In the genomic region with DNA sequence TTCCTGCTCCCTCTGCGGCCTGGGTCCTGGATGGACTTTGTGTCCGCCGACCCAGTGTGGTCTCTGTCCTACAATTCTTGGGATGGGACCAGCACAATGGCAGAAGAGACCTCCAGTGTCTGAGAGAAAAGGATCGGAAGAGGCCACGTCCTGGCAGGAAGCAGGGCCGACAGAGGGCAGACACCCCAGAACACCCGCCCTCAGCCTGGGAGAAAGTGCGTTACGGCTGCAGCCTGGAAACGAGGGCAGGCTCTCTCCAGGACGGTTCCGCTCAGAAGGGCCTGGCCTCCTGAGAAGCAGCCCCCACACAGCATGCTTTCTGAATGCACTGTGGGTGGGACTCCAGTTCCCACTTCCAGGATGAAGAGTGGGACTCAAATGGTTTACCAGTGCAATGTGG, we compare ENCODE assay signal across 13 cellular contexts. TPM values are rescaled to one million over a fixed set of nuclear protein-coding genes. Genes with fewer than 3 reads are reported as not detected.
A peak's percentile ranks its signal among the peaks of the same experiment; 100 is the strongest.
DNase-seq lines count a peak whose midpoint lies in the region; ATAC-seq and TF ChIP-seq lines count a peak whose summit lies in the region.
"Had no signal": no experiment of that assay in that cellular context is flagged by ENCODE, and none has a peak within 500 bp of the region (broad histone marks: within the 10 kb centered on the region; RNA-seq: fewer than 3 reads in every experiment).

No MANE protein-coding gene starts in this region.

- peaks cover 50% of the 10 kb centered on the region for H3K36me3 Mint-ChIP-seq in brain

- no peak overlapping the region for H2AFZ ChIP-seq in DND-41 (ENCODE audit: low read depth, low read length)

- ATAC-seq in DND-41 (ENCODE audit: insufficient read depth, low read depth) (no peak), lower lobe of right lung (no peak)
- ATAC-seq: activated CD8-positive, alpha-beta memory T cell treated with anti-CD3 and anti-CD28 coated beads, Interleukin-2, amount 10 ng/mL, durations not matched to agents 7 days and 5 days had no signal

- no peak for DNase-seq in DND-41
- DNase-seq in lower lobe of right lung: no peak
- no peak for DNase-seq in SHP77 treated with DMSO at 0.1 percent for 48 hours (lab: John Stamatoyannopoulos, UW)
- DNase-seq in stimulated activated CD4-positive, alpha-beta T cell treated with anti-CD3 and anti-CD28 coated beads, Interleukin-1b, Interleukin-23, amount 100 ng/mL, for 48 hours: no peak
- DNase-seq in HuH-7 (ENCODE audit: low spot score): no peak
- no peak for DNase-seq in Ammon's horn (ENCODE audit: low spot score)
- DNase-seq: activated CD8-positive, alpha-beta memory T cell treated with anti-CD3 and anti-CD28 coated beads, Interleukin-2, amount 10 ng/mL, durations not matched to agents 7 days and 5 days; activated naive CD8-positive, alpha-beta T cell treated with anti-CD3 and anti-CD28 coated beads, Interleukin-2, amount 10 ng/mL, durations not matched to agents 7 days and 5 days; DMS 273 treated with DMSO at 0.1 percent for 48 hours; NCI-H2171 treated with DMSO at 0.1 percent for 48 hours had no signal

- peaks cover 2% of the 10 kb centered on the region; the same call in 1 of the 2 replicates for H3K4me1 ChIP-seq in DND-41 (ENCODE audit: insufficient read depth, low read length)
- peaks cover 7% of the 10 kb centered on the region for H3K4me1 ChIP-seq in lower lobe of right lung
- peaks cover 38 to 68% (median 63%) of the 10 kb centered on the region in 3 donors for H3K4me1 ChIP-seq in skeletal muscle tissue (ENCODE audit: control insufficient read depth in 3 of 3, insufficient read depth in 3 of 3, low read length in 3 of 3)

- H3K9ac ChIP-seq in DND-41 (ENCODE audit: low read depth, low read length) (no peak overlapping the region), skeletal muscle tissue (ENCODE audit: low read depth in 1 of 3, low read length in 3 of 3) (peak overlapping the region in 1 of 3 donors; percentile 16)

- peaks cover 23% of the 10 kb centered on the region for H4K20me1 ChIP-seq in DND-41 (ENCODE audit: insufficient read depth, low read length)

- H3K4me1 Mint-ChIP-seq in brain: peaks cover 7% of the 10 kb centered on the region
- H3K4me1 Mint-ChIP-seq: activated CD8-positive, alpha-beta memory T cell treated with anti-CD3 and anti-CD28 coated beads, Interleukin-2, amount 10 ng/mL, durations not matched to agents 7 days and 5 days had no signal

- H3K79me2 ChIP-seq in DND-41 (ENCODE audit: insufficient read depth, low read length): no peaks in the 10 kb centered on the region

- H3K4me3 Mint-ChIP-seq in brain: no peak overlapping the region
- H3K4me3 Mint-ChIP-seq: activated CD8-positive, alpha-beta memory T cell treated with anti-CD3 and anti-CD28 coated beads, Interleukin-2, amount 10 ng/mL, durations not matched to agents 7 days and 5 days; activated naive CD8-positive, alpha-beta T cell treated with anti-CD3 and anti-CD28 coated beads, Interleukin-2, amount 10 ng/mL, durations not matched to agents 7 days and 5 days had no signal

- H3K36me3 ChIP-seq in DND-41 (ENCODE audit: insufficient read depth, low read length) (peaks cover 46% of the 10 kb centered on the region), lower lobe of right lung (peaks cover 61% of the 10 kb centered on the region), skeletal muscle tissue (ENCODE audit: control insufficient read depth in 3 of 3, insufficient read depth in 3 of 3, low read length in 3 of 3) (peaks cover 46 to 56% (median 49%) of the 10 kb centered on the region in 3 donors)

- H3K4me3 ChIP-seq in DND-41 (ENCODE audit: low read depth in 1 of 2, low read length in 2 of 2): no peak overlapping the region
- no peak overlapping the region for H3K4me3 ChIP-seq in lower lobe of right lung
- H3K4me3 ChIP-seq in skeletal muscle tissue (ENCODE audit: low read length in 3 of 3): no peak overlapping the region

- H3K27me3 Mint-ChIP-seq in brain: peaks cover 6% of the 10 kb centered on the region

- H3K27ac ChIP-seq in DND-41 (ENCODE audit: low read length) (0 out of 2 replicates have a peak overlapping the region, but pooled peaks have one; percentile 14), lower lobe of right lung (peak overlapping the region; percentile 53), skeletal muscle tissue (ENCODE audit: low read depth, low read length) (peak overlapping the region; percentile 62)

- intact Hi-C loops in lower lobe of right lung (cut with DNase I): no loop called here

- TF ChIP-seq CTCF in DND-41 (IDR thresholded peaks at IDR 0.05; ENCODE audit: borderline replicate concordance, extremely low read depth, low read length, poor library complexity, severe bottlenecking) (no peak), brain (conservative IDR thresholded peaks at IDR 0.05) (no peak), lower lobe of right lung (IDR thresholded peaks at IDR 0.05) (no peak)

- H3K27me3 ChIP-seq in DND-41 (ENCODE audit: insufficient read depth, low read length, poor library complexity) (no peaks in the 10 kb centered on the region), lower lobe of right lung (ENCODE audit: low read depth) (no peaks in the 10 kb centered on the region), skeletal muscle tissue (ENCODE audit: control insufficient read depth in 3 of 3, insufficient read depth in 3 of 3, low read length in 3 of 3) (no peaks in the 10 kb centered on the region)

- H3K9me3 ChIP-seq in DND-41 (ENCODE audit: insufficient read depth, low read length, severe bottlenecking) (no peaks in the 10 kb centered on the region), lower lobe of right lung (no peaks in the 10 kb centered on the region), skeletal muscle tissue (ENCODE audit: control insufficient read depth in 3 of 3, low read length in 3 of 3) (no peaks in the 10 kb centered on the region)

- H3K27ac Mint-ChIP-seq in brain: peak overlapping the region in 3 of 5 experiments; percentile 31 to 86 (median 81)
- H3K27ac Mint-ChIP-seq: activated CD8-positive, alpha-beta memory T cell treated with anti-CD3 and anti-CD28 coated beads, Interleukin-2, amount 10 ng/mL, durations not matched to agents 7 days and 5 days; activated naive CD8-positive, alpha-beta T cell treated with anti-CD3 and anti-CD28 coated beads, Interleukin-2, amount 10 ng/mL, durations not matched to agents 7 days and 5 days had no signal

- H3K9me3 Mint-ChIP-seq in brain: no peaks in the 10 kb centered on the region
- H3K9me3 Mint-ChIP-seq: activated naive CD8-positive, alpha-beta T cell treated with anti-CD3 and anti-CD28 coated beads, Interleukin-2, amount 10 ng/mL, durations not matched to agents 7 days and 5 days had no signal

- H3K4me2 ChIP-seq in DND-41 (ENCODE audit: insufficient read depth, low read length): no peak overlapping the region

RNA-seq across cellular contexts. Expression of a gene that starts 35.5 kb away (rescaled TPM):
- 12.6 TPM for polyA plus RNA-seq in brain (ENCODE audit: insufficient read depth, low read depth, low replicate concordance)
- 0.92 TPM for total RNA-seq in lower lobe of right lung
- total RNA-seq in skeletal muscle tissue: under 0.01 TPM
- total RNA-seq: HT1080 had no signal
